Comparison of ENCODE assay signal across 15 cellular contexts in genomic region chr15:60760646-60761504, GRCh38.
DNase-seq lines count a peak whose midpoint lies in the region; FAIRE-seq and TF ChIP-seq lines count a peak whose summit lies in the region.
"Had no signal": no experiment of that assay in that cellular context is flagged by ENCODE, and none has a peak within 500 bp of the region (broad histone marks: within the 10 kb centered on the region; RNA-seq: fewer than 3 reads in every experiment).

No MANE protein-coding gene starts in this region.

- 85% methylated on average over 9 of the region's 9 CpGs; no CpG with 5 or more reads in 1 of the 2 experiments for WGBS in H1 (ENCODE audit: extremely low coverage in 1 of 2, insufficient coverage in 1 of 2, insufficient read length in 1 of 2, insufficient replicate concordance in 2 of 2, low coverage in 1 of 2, low lambda C conversion rate in 2 of 2, missing lambda C conversion rate in 1 of 2), 2 experiments

- no peak overlapping the region for H3K18ac ChIP-seq in H1 (ENCODE audit: extremely low read depth, low read length)

- no peaks in the 10 kb centered on the region for H4K20me1 ChIP-seq in H1 (replicated peaks in 1 of 2; ENCODE audit: control insufficient read depth in 1 of 2, insufficient read depth in 2 of 2, low read length in 2 of 2)

- no peak overlapping the region for H4K91ac ChIP-seq in H1 (replicated peaks; ENCODE audit: insufficient read length, low read length)

- H2AFZ ChIP-seq in H1 (ENCODE audit: low read length), result no peak overlapping the region

- H2BK120ac ChIP-seq in H1 (replicated peaks; ENCODE audit: low read depth, low read length), result no peak overlapping the region

- no peaks in the 10 kb centered on the region for H3K79me1 ChIP-seq in H1 (ENCODE audit: low read depth, low read length)

- no peaks in the 10 kb centered on the region for H3K9me3 ChIP-seq in H1 (ENCODE audit: insufficient read depth in 2 of 2, low read depth in 1 of 2, low read length in 1 of 2)
- H3K9me3 ChIP-seq: psoas muscle, transverse colon had no signal

- peak overlapping the region; percentile 27 for H3K4me3 Mint-ChIP-seq in activated CD4-positive, alpha-beta memory T cell treated with anti-CD3 and anti-CD28 coated beads for 36 hours
- no peak overlapping the region for H3K4me3 Mint-ChIP-seq in activated CD4-positive, alpha-beta memory T cell treated with anti-CD3 and anti-CD28 coated beads, Interleukin-2, amount 10 ng/mL, durations not matched to agents 7 days and 5 days
- H3K4me3 Mint-ChIP-seq: activated B cell treated with CpG ODN at 0.5 μM for 24 hours had no signal

- no peak overlapping the region for H3K56ac ChIP-seq in H1 (replicated peaks; ENCODE audit: insufficient read length, low read depth, low read length)

- no peak overlapping the region for H3K23ac ChIP-seq in H1 (ENCODE audit: insufficient read length)

- H3K9me3 Mint-ChIP-seq in activated CD4-positive, alpha-beta memory T cell treated with anti-CD3 and anti-CD28 coated beads for 36 hours, result no peaks in the 10 kb centered on the region
- no peaks in the 10 kb centered on the region for H3K9me3 Mint-ChIP-seq in activated CD4-positive, alpha-beta memory T cell treated with anti-CD3 and anti-CD28 coated beads, Interleukin-2, amount 10 ng/mL, durations not matched to agents 7 days and 5 days
- H3K9me3 Mint-ChIP-seq: activated B cell treated with CpG ODN at 0.5 μM for 24 hours had no signal

- POLR2A ChIA-PET in activated CD4-positive, alpha-beta memory T cell treated with anti-CD3 and anti-CD28 coated beads for 36 hours (lab: Charles Lee), result interaction anchor here (0.7 to 2.1 kb wide), 6 partner anchors 9 to 65 kb away, joined by 3 to 11 read pairs (median 3); no protein-coding TSS in a partner anchor
- POLR2A ChIA-PET in activated CD4-positive, alpha-beta memory T cell treated with anti-CD3 and anti-CD28 coated beads, Interleukin-2, amount 10 ng/mL, durations not matched to agents 7 days and 5 days (lab: Charles Lee), result interaction anchor here (0.9 kb wide), 1 partner anchor 27 kb away, joined by 4 read pairs; no protein-coding TSS in a partner anchor
- POLR2A ChIA-PET in H1 (lab: Charles Lee; ENCODE audit: partially characterized antibody), result no interaction called here

- H3K27me3 ChIP-seq in H1 (replicated peaks in 1 of 4; ENCODE audit: control insufficient read depth in 3 of 4, extremely low read depth in 1 of 4, insufficient read depth in 3 of 4, low read length in 3 of 4), result peaks cover 0 to 3% (median 0%) of the 10 kb centered on the region in 4 experiments; a peak in 1 of 7 replicates
- H3K27me3 ChIP-seq: transverse colon had no signal

- no peak for FAIRE-seq in H1 (lab: Jason Lieb, UNC)

- H3K36me3 Mint-ChIP-seq in activated CD4-positive, alpha-beta memory T cell treated with anti-CD3 and anti-CD28 coated beads for 36 hours, result peaks cover 2% of the 10 kb centered on the region
- H3K36me3 Mint-ChIP-seq in activated CD4-positive, alpha-beta memory T cell treated with anti-CD3 and anti-CD28 coated beads, Interleukin-2, amount 10 ng/mL, durations not matched to agents 7 days and 5 days (ENCODE audit: low read depth), result no peaks in the 10 kb centered on the region

- no peak overlapping the region for H3K4ac ChIP-seq in H1 (replicated peaks; ENCODE audit: insufficient read length, low read depth, low read length)

- H3K4me3 ChIP-seq in H1 (ENCODE audit: extremely low read depth in 1 of 4, insufficient read depth in 2 of 4, low read depth in 3 of 4, low read length in 4 of 4), result no peak overlapping the region
- H3K4me3 ChIP-seq: psoas muscle, transverse colon had no signal

- CTCF ChIA-PET in activated CD4-positive, alpha-beta memory T cell treated with anti-CD3 and anti-CD28 coated beads for 36 hours (lab: Charles Lee), result interaction anchor here (0.7 to 1.3 kb wide), 4 partner anchors 21 to 159 kb away, joined by 3 to 5 read pairs (median 3); no protein-coding TSS in a partner anchor
- CTCF ChIA-PET in activated CD4-positive, alpha-beta memory T cell treated with anti-CD3 and anti-CD28 coated beads, Interleukin-2, amount 10 ng/mL, durations not matched to agents 7 days and 5 days (lab: Charles Lee), result no interaction called here
- CTCF ChIA-PET in H1 (lab: Charles Lee; ENCODE audit: partially characterized antibody), result interaction anchor here (1.2 to 3.2 kb wide), 3 partner anchors 9 to 89 kb away, joined by 3 to 12 read pairs (median 9); no protein-coding TSS in a partner anchor

- no peak overlapping the region for H3K27ac ChIP-seq in H1 (ENCODE audit: low read depth, low read length)
- H3K27ac ChIP-seq: psoas muscle, transverse colon had no signal

- no peaks in the 10 kb centered on the region for H3K23me2 ChIP-seq in H1 (ENCODE audit: low read depth, low read length)

- peak; percentile 51 for DNase-seq in activated CD4-positive, alpha-beta memory T cell treated with anti-CD3 and anti-CD28 coated beads for 36 hours
- DNase-seq in activated CD4-positive, alpha-beta memory T cell treated with anti-CD3 and anti-CD28 coated beads, Interleukin-2, amount 10 ng/mL, durations not matched to agents 7 days and 5 days, result no peak
- DNase-seq in RPMI7951 (ENCODE audit: low read depth) (peak; percentile 69), H1 (ENCODE audit: low read depth in 1 of 2, low spot score in 2 of 2) (no peak), NCI-H510A treated with DMSO at 0.1 percent for 48 hours (lab: John Stamatoyannopoulos, UW) (no peak), cerebellar nuclear complex (lab: John Stamatoyannopoulos, UW) (no peak), GF-D8 (lab: John Stamatoyannopoulos, UW) (no peak)
- peak; percentile 1 for DNase-seq in stimulated activated CD4-positive, alpha-beta T cell treated with anti-CD3 and anti-CD28 coated beads, Interleukin-2, amount 100 ng/mL, for 4 hours (ENCODE audit: low read depth)
- DNase-seq: activated B cell treated with CpG ODN at 0.5 μM for 24 hours, amygdala, DND-41, NCI-H748 treated with DMSO at 0.1 percent for 48 hours, psoas muscle, SIG-M5, transverse colon had no signal

- no peak overlapping the region for H3K4me2 ChIP-seq in H1 (ENCODE audit: insufficient read depth in 1 of 2, low read depth in 2 of 2, low read length in 2 of 2)

- no peaks in the 10 kb centered on the region for H3K36me3 ChIP-seq in H1 (ENCODE audit: control insufficient read depth in 2 of 4, insufficient read depth in 4 of 4, low read length in 3 of 4)
- H3K36me3 ChIP-seq: transverse colon had no signal

- H4K8ac ChIP-seq in H1 (ENCODE audit: extremely low read depth, insufficient read depth, low read length), result no peak overlapping the region

- H4K5ac ChIP-seq in H1 (ENCODE audit: insufficient read length, low read depth, low read length), result no peak overlapping the region

- no peak overlapping the region for H2BK15ac ChIP-seq in H1 (ENCODE audit: low read length)

- 0 out of 2 replicates have a peak overlapping the region, but pooled peaks have one; percentile 41 for H2BK20ac ChIP-seq in H1 (ENCODE audit: low read length)

- H2BK5ac ChIP-seq in H1 (ENCODE audit: low read depth, low read length), result no peak overlapping the region

- TF ChIP-seq CTCF in H1 (IDR thresholded peaks at IDR 0.05; ENCODE audit: control extremely low read depth in 1 of 3, insufficient read depth in 1 of 3, low read depth in 1 of 3, low read length in 3 of 3), result no peak

- H3K4me1 ChIP-seq in H1 (replicated peaks in 1 of 4; ENCODE audit: control insufficient read depth in 3 of 4, insufficient read depth in 4 of 4, low read length in 3 of 4), result peaks cover 0 to 4% (median 1%) of the 10 kb centered on the region in 4 experiments; a peak in 5 of 7 replicates

- no peak for TF ChIP-seq POLR2A in H1 (IDR thresholded peaks at IDR 0.05; ENCODE audit: control extremely low read depth in 1 of 2, low read depth in 2 of 2, low read length in 2 of 2)

- no peaks in the 10 kb centered on the region for H3K79me2 ChIP-seq in H1 (ENCODE audit: control insufficient read depth in 1 of 2, insufficient read depth in 2 of 2, low read length in 2 of 2)

- peaks cover 35% of the 10 kb centered on the region for H3K4me1 Mint-ChIP-seq in activated CD4-positive, alpha-beta memory T cell treated with anti-CD3 and anti-CD28 coated beads for 36 hours (ENCODE audit: low read depth)
- peaks cover 4% of the 10 kb centered on the region for H3K4me1 Mint-ChIP-seq in activated CD4-positive, alpha-beta memory T cell treated with anti-CD3 and anti-CD28 coated beads, Interleukin-2, amount 10 ng/mL, durations not matched to agents 7 days and 5 days
- H3K4me1 Mint-ChIP-seq: activated B cell treated with CpG ODN at 0.5 μM for 24 hours had no signal

- intact Hi-C loops in activated CD4-positive, alpha-beta memory T cell treated with anti-CD3 and anti-CD28 coated beads for 36 hours (cut with micrococcal nuclease), result loop anchor here (2.0 kb wide), 1 partner anchor 38 kb away; no protein-coding TSS in a partner anchor

- no peak overlapping the region for H3K9ac ChIP-seq in H1 (replicated peaks in 1 of 4; ENCODE audit: extremely low read depth in 1 of 4, low read depth in 3 of 4, low read length in 3 of 4)

- H3K27ac Mint-ChIP-seq in activated CD4-positive, alpha-beta memory T cell treated with anti-CD3 and anti-CD28 coated beads for 36 hours, result peak overlapping the region; percentile 44
- H3K27ac Mint-ChIP-seq in activated CD4-positive, alpha-beta memory T cell treated with anti-CD3 and anti-CD28 coated beads, Interleukin-2, amount 10 ng/mL, durations not matched to agents 7 days and 5 days, result no peak overlapping the region
- H3K27ac Mint-ChIP-seq: activated B cell treated with CpG ODN at 0.5 μM for 24 hours had no signal

- no peak for TF ChIP-seq RAD21 in H1 (IDR thresholded peaks at IDR 0.05 in 1 of 2, conservative IDR thresholded peaks at IDR 0.05 in 1 of 2; ENCODE audit: low read depth in 2 of 2, low read length in 2 of 2)

- no peak overlapping the region for H2AK5ac ChIP-seq in H1 (ENCODE audit: low read depth, low read length)

- TF ChIP-seq EP300 in H1 (IDR thresholded peaks at IDR 0.05; ENCODE audit: borderline replicate concordance in 1 of 2, low read depth in 2 of 2, low read length in 2 of 2), result no peak

- no peaks in the 10 kb centered on the region for H3K27me3 Mint-ChIP-seq in activated CD4-positive, alpha-beta memory T cell treated with anti-CD3 and anti-CD28 coated beads for 36 hours
- peaks cover 3% of the 10 kb centered on the region for H3K27me3 Mint-ChIP-seq in activated CD4-positive, alpha-beta memory T cell treated with anti-CD3 and anti-CD28 coated beads, Interleukin-2, amount 10 ng/mL, durations not matched to agents 7 days and 5 days

- H2BK12ac ChIP-seq in H1 (ENCODE audit: low read depth, low read length), result no peak overlapping the region; the same call in 1 of the 2 replicates

- no peak overlapping the region for H3K14ac ChIP-seq in H1 (ENCODE audit: insufficient read length)

Comparison
In these comparisons a context has a peak if more than half of its experiments do, and no peak if none do; other contexts are left out.
1. DNase-seq: peak in activated CD4-positive, alpha-beta memory T cell treated with anti-CD3 and anti-CD28 coated beads for 36 hours (single experiment), RPMI7951 (single experiment) and stimulated activated CD4-positive, alpha-beta T cell treated with anti-CD3 and anti-CD28 coated beads, Interleukin-2, amount 100 ng/mL, for 4 hours (single experiment); none in activated CD4-positive, alpha-beta memory T cell treated with anti-CD3 and anti-CD28 coated beads, Interleukin-2, amount 10 ng/mL, durations not matched to agents 7 days and 5 days (single experiment), H1 (0 of 2), NCI-H510A treated with DMSO at 0.1 percent for 48 hours (single experiment), cerebellar nuclear complex (0 of 2) and GF-D8 (single experiment).